ENCODE assay signal across 1 cellular context in the genomic region with DNA sequence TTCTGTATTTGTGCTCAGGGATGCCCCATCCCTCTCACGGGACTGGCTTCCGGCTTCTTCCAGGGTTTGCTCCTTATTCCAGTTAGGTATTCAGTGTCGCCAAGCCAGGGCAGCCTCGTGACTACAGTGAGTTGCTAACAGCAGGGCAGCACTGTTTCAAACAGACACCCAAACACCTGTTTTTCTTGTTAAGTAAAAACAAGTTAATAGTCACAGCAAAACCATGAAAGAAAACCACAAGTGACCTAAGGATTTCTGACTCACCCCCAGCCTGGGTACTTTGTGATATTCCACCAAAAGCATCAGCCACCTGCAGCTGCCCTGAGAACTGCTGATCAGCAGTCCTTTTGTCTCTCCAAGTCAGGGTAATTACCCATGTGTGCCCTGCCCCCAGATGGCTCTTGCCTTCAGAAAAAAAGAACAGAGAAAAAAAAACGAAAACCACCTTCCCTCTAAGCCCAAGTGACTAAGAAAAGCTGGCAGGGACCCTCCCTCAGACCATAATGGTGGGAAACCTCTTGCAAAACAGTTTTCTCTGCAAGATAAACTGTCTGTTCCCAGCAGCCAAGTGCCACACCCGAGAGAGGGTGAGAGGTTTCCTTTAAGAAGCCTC.
TF ChIP-seq lines count a peak whose summit lies in the region.

No MANE protein-coding gene starts in this region.

TF ChIP-seq in WTC11, 78 proteins besides CTCF, POLR2A, EP300 and RAD21 (continued from another document):
- TF ChIP-seq NR3C1 (CRISPR knock-in tag; conservative IDR thresholded peaks at IDR 0.05; ENCODE audit: low read depth) (no peak), SOX15 (CRISPR knock-in tag; IDR thresholded peaks at IDR 0.05) (no peak), MXD4 (CRISPR knock-in tag; IDR thresholded peaks at IDR 0.05; ENCODE audit: borderline replicate concordance) (no peak), AFF4 (CRISPR knock-in tag; IDR thresholded peaks at IDR 0.05; ENCODE audit: borderline replicate concordance) (no peak), CBFB (CRISPR knock-in tag; IDR thresholded peaks at IDR 0.05; ENCODE audit: low read depth) (no peak), NFE2L1 (CRISPR knock-in tag; IDR thresholded peaks at IDR 0.05) (no peak), ZBTB43 (CRISPR knock-in tag; IDR thresholded peaks at IDR 0.05) (no peak), ERG (CRISPR knock-in tag; IDR thresholded peaks at IDR 0.05) (no peak), FOXK1 (CRISPR knock-in tag; IDR thresholded peaks at IDR 0.05) (peak; percentile 35; the same call in 1 of the 2 replicates), ETV6 (CRISPR knock-in tag; IDR thresholded peaks at IDR 0.05) (peak; percentile 18; the same call in 1 of the 2 replicates), PRDM15 (CRISPR knock-in tag; IDR thresholded peaks at IDR 0.05) (peak; percentile 88), PREB (CRISPR knock-in tag; IDR thresholded peaks at IDR 0.05; ENCODE audit: borderline replicate concordance) (no peak), JAZF1 (CRISPR knock-in tag; IDR thresholded peaks at IDR 0.05) (no peak), TEAD1 (CRISPR knock-in tag; IDR thresholded peaks at IDR 0.05) (peak; percentile 42; the same call in 1 of the 2 replicates), SMAD4 (CRISPR knock-in tag; IDR thresholded peaks at IDR 0.05) (no peak), JUN (CRISPR knock-in tag; IDR thresholded peaks at IDR 0.05) (no peak), HMGA2 (CRISPR knock-in tag; IDR thresholded peaks at IDR 0.05) (no peak)
- TF ChIP-seq, protein P1, sequence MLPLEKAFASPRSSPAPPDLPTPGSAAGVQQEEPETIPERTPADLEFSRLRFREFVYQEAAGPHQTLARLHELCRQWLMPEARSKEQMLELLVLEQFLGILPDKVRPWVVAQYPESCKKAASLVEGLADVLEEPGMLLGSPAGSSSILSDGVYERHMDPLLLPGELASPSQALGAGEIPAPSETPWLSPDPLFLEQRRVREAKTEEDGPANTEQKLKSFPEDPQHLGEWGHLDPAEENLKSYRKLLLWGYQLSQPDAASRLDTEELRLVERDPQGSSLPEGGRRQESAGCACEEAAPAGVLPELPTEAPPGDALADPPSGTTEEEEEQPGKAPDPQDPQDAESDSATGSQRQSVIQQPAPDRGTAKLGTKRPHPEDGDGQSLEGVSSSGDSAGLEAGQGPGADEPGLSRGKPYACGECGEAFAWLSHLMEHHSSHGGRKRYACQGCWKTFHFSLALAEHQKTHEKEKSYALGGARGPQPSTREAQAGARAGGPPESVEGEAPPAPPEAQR (CRISPR knock-in tag; IDR thresholded peaks at IDR 0.05): no peak
- TF ChIP-seq, protein P2, sequence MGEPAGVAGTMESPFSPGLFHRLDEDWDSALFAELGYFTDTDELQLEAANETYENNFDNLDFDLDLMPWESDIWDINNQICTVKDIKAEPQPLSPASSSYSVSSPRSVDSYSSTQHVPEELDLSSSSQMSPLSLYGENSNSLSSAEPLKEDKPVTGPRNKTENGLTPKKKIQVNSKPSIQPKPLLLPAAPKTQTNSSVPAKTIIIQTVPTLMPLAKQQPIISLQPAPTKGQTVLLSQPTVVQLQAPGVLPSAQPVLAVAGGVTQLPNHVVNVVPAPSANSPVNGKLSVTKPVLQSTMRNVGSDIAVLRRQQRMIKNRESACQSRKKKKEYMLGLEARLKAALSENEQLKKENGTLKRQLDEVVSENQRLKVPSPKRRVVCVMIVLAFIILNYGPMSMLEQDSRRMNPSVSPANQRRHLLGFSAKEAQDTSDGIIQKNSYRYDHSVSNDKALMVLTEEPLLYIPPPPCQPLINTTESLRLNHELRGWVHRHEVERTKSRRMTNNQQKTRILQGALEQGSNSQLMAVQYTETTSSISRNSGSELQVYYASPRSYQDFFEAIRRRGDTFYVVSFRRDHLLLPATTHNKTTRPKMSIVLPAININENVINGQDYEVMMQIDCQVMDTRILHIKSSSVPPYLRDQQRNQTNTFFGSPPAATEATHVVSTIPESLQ (CRISPR knock-in tag; IDR thresholded peaks at IDR 0.05): no peak
- TF ChIP-seq, protein P3, sequence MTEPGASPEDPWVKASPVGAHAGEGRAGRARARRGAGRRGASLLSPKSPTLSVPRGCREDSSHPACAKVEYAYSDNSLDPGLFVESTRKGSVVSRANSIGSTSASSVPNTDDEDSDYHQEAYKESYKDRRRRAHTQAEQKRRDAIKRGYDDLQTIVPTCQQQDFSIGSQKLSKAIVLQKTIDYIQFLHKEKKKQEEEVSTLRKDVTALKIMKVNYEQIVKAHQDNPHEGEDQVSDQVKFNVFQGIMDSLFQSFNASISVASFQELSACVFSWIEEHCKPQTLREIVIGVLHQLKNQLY (CRISPR knock-in tag; IDR thresholded peaks at IDR 0.05): no peak
- TF ChIP-seq, protein P4, sequence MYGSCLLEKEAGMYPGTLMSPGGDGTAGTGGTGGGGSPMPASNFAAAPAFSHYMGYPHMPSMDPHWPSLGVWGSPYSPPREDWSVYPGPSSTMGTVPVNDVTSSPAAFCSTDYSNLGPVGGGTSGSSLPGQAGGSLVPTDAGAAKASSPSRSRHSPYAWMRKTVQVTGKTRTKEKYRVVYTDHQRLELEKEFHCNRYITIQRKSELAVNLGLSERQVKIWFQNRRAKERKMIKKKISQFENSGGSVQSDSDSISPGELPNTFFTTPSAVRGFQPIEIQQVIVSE (CRISPR knock-in tag; IDR thresholded peaks at IDR 0.05; ENCODE audit: borderline replicate concordance): no peak
TF ChIP-seq in WTC11: peak in this region for 8.
